Comparison of ENCODE assay signal across 31 cellular contexts in the genomic region with DNA sequence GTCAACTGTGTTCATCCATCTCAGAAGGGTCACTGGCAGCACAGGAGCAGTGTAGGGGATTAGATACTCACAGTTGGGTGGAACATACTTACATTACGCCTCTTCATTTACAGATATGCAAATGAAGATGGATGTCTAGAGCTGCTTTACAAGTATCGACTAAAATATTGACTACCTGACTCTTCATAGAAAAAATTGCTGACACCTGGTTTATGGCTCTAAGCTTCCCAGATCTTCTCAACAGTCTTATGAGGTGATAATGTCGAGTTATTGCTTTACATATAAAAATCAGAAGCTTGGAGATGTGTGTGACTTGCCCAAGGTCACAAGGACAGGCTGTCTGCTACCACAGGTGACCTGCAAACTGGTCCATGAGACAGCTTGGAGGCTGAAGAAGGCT.
"Had no signal": no experiment of that assay in that cellular context is flagged by ENCODE, and none has a peak within 500 bp of the region (broad histone marks: within the 10 kb centered on the region; RNA-seq: fewer than 3 reads in every experiment).

No MANE protein-coding gene starts in this region.

- H3K27ac ChIP-seq: neural progenitor cell, ovary, parathyroid adenoma, psoas muscle, skin epidermis, spleen, suprapubic skin, testis, tibial artery, transverse colon, upper lobe of right lung, uterus had no signal

- H3K27me3 Mint-ChIP-seq: stimulated activated memory B cell treated with anti-CD40 and anti-IgM and Interleukin-4, amounts not matched to agents 10 μg/mL and 1 μg/mL and 100 μg/mL, for 72 hours; stimulated activated naive CD8-positive, alpha-beta T cell treated with anti-CD3 and anti-CD28 coated beads, Interleukin-15, amount 100 ng/mL, for 72 hours; type B pancreatic cell had no signal

- H3K27ac Mint-ChIP-seq: natural killer cell; nephron; neural progenitor cell; progenitor cell of endocrine pancreas; stimulated activated memory B cell treated with anti-CD40 and anti-IgM and Interleukin-4, amounts not matched to agents 10 μg/mL and 1 μg/mL and 100 μg/mL, for 72 hours; type B pancreatic cell had no signal

- H3K4me1 ChIP-seq: neural progenitor cell, parathyroid adenoma, psoas muscle, spleen, suprapubic skin, testis, tibial artery, transverse colon, upper lobe of right lung, uterus had no signal

- H3K27me3 ChIP-seq: neural progenitor cell, ovary, spleen, suprapubic skin, testis, tibial artery, transverse colon, upper lobe of right lung, uterus had no signal

- H3K9me3 ChIP-seq: ovary, suprapubic skin, testis, tibial artery, upper lobe of right lung had no signal

- DNase-seq: natural killer cell; occipital lobe; ovary; posterior cingulate gyrus; psoas muscle; right cardiac atrium; spleen; stimulated activated CD4-positive, alpha-beta T cell treated with anti-CD3 and anti-CD28 coated beads, Interleukin-12 subunit alpha, Interleukin-12 subunit beta, amount 100 ng/mL, for 4 hours; stimulated activated CD4-positive, alpha-beta T cell treated with anti-CD3 and anti-CD28 coated beads, Interleukin-1b, Interleukin-23, amount 100 ng/mL, for 48 hours; stimulated activated CD4-positive, alpha-beta T cell treated with anti-CD3 and anti-CD28 coated beads, Interleukin-4, amount 100 ng/mL, for 1 hour; stimulated activated CD4-positive, alpha-beta T cell treated with anti-CD3 and anti-CD28 coated beads, Interleukin-4, amount 100 ng/mL, for 4 hours; stimulated activated CD8-positive, alpha-beta memory T cell treated with anti-CD3 and anti-CD28 coated beads, Interleukin-4, amount 100 ng/mL, for 48 hours; stimulated activated naive CD4-positive, alpha-beta T cell; stimulated activated naive CD8-positive, alpha-beta T cell treated with anti-CD3 and anti-CD28 coated beads, Interleukin-15, amount 100 ng/mL, for 72 hours; stimulated activated naive CD8-positive, alpha-beta T cell treated with anti-CD3 and anti-CD28 coated beads, Interleukin-15, Interleukin-2, amounts not matched to agents 100 U/mL and 50 U/mL, for 24 hours; substantia nigra; testis; tibial artery; transverse colon; upper lobe of right lung; uterus had no signal

- H3K36me3 ChIP-seq: neural progenitor cell, ovary, spleen, suprapubic skin, tibial artery, transverse colon, upper lobe of right lung, uterus had no signal

- H3K4me1 Mint-ChIP-seq: natural killer cell; neural progenitor cell; stimulated activated memory B cell treated with anti-CD40 and anti-IgM and Interleukin-4, amounts not matched to agents 10 μg/mL and 1 μg/mL and 100 μg/mL, for 72 hours; stimulated activated naive CD8-positive, alpha-beta T cell treated with anti-CD3 and anti-CD28 coated beads, Interleukin-15, amount 100 ng/mL, for 72 hours had no signal

- H3K4me3 ChIP-seq: neural progenitor cell, ovary, psoas muscle, skin epidermis, smooth muscle cell, spleen, suprapubic skin, testis, tibial artery, transverse colon, upper lobe of right lung, uterus had no signal

- H3K9ac ChIP-seq: neural progenitor cell, parathyroid adenoma had no signal

- H3K36me3 Mint-ChIP-seq: natural killer cell; neural progenitor cell; stimulated activated memory B cell treated with anti-CD40 and anti-IgM and Interleukin-4, amounts not matched to agents 10 μg/mL and 1 μg/mL and 100 μg/mL, for 72 hours; type B pancreatic cell had no signal

- H2AFZ ChIP-seq: neural progenitor cell, parathyroid adenoma had no signal

- ATAC-seq: natural killer cell; psoas muscle; right cardiac atrium; sciatic nerve; stimulated activated memory B cell treated with anti-CD40 and anti-IgM and Interleukin-4, amounts not matched to agents 10 μg/mL and 1 μg/mL and 100 μg/mL, for 72 hours; stimulated activated naive CD8-positive, alpha-beta T cell treated with anti-CD3 and anti-CD28 coated beads, Interleukin-15, amount 100 ng/mL, for 72 hours; stimulated activated naive CD8-positive, alpha-beta T cell treated with anti-CD3 and anti-CD28 coated beads, Interleukin-15, Interleukin-2, amounts not matched to agents 100 U/mL and 50 U/mL, for 24 hours; upper lobe of right lung had no signal

- H3K4me2 ChIP-seq: neural progenitor cell, smooth muscle cell had no signal

- H3K4me3 Mint-ChIP-seq: natural killer cell; nephron; neural progenitor cell; stimulated activated memory B cell treated with anti-CD40 and anti-IgM and Interleukin-4, amounts not matched to agents 10 μg/mL and 1 μg/mL and 100 μg/mL, for 72 hours; stimulated activated naive CD8-positive, alpha-beta T cell treated with anti-CD3 and anti-CD28 coated beads, Interleukin-15, amount 100 ng/mL, for 72 hours; type B pancreatic cell had no signal
